ENCODE assay signal across 18 cellular contexts in genomic region chr7:50756180-50756579, GRCh38. TPM values are rescaled to one million over a fixed set of nuclear protein-coding genes. Genes with fewer than 3 reads are reported as not detected.
DNase-seq lines count a peak whose midpoint lies in the region; ATAC-seq and TF ChIP-seq lines count a peak whose summit lies in the region.
"Had no signal": no experiment of that assay in that cellular context is flagged by ENCODE, and none has a peak within 500 bp of the region (broad histone marks: within the 10 kb centered on the region; RNA-seq: fewer than 3 reads in every experiment).

No MANE protein-coding gene starts in this region.

- TF ChIP-seq CTCF in endodermal cell (conservative IDR thresholded peaks at IDR 0.05) (no peak), right lobe of liver (IDR thresholded peaks at IDR 0.05) (no peak)

- H3K27ac Mint-ChIP-seq in endodermal cell = peak overlapping the region; percentile 75
- H3K27ac Mint-ChIP-seq: B cell; CD4-positive, alpha-beta memory T cell; HFFc6 had no signal

- H3K27ac ChIP-seq in endodermal cell (ENCODE audit: low read depth, low read length) (no peak overlapping the region), right lobe of liver (peak overlapping the region in 1 of 3 donors; percentile 65)

- no peaks in the 10 kb centered on the region for H3K9me3 Mint-ChIP-seq in endodermal cell
- H3K9me3 Mint-ChIP-seq: CD4-positive, alpha-beta memory T cell; HFFc6 had no signal

- no peak for TF ChIP-seq POLR2A in right lobe of liver (IDR thresholded peaks at IDR 0.05)

- H3K4me1 ChIP-seq in endodermal cell (ENCODE audit: control insufficient read depth, insufficient read depth, low read length) (peaks cover 2% of the 10 kb centered on the region), right lobe of liver (peaks cover 0 to 51% (median 19%) of the 10 kb centered on the region in 4 donors)
- H3K4me1 ChIP-seq: HAP-1 had no signal

- peak; percentile 17 for ATAC-seq in left lobe of liver
- peak in 3 of 4 donors; percentile 5 to 39 (median 7) for ATAC-seq in right lobe of liver
- ATAC-seq in GM21723 (IDR thresholded peaks at IDR 0.05; ENCODE audit: unreplicated experiment) = no peak

- WGBS in endodermal cell (ENCODE audit: insufficient coverage in 1 of 2, insufficient read length in 1 of 2), 2 experiments = 96 to 100% methylated on average over 2 to 9 of the region's 9 CpGs
- WGBS in right lobe of liver (ENCODE audit: insufficient coverage, low coverage, low lambda C conversion rate, missing lambda C conversion rate) = 45% methylated on average over 4 of the region's 9 CpGs

- DNase-seq in endodermal cell (no peak), left lobe of liver (ENCODE audit: low spot score) (no peak), right lobe of liver (no peak), DMS 273 (lab: John Stamatoyannopoulos, UW; ENCODE audit: unreplicated experiment) (no peak)
- no peak for DNase-seq in activated T-cell treated with anti-CD3 and anti-CD28 coated beads, Interleukin-2, amount 50 U/mL, for 48 hours
- DNase-seq in activated CD4-positive, CD25-positive, alpha-beta regulatory T cell treated with anti-CD3 and anti-CD28 coated beads, Interleukin-2, amount 50 U/mL, for 72 hours = no peak
- DNase-seq: C1 segment of cervical spinal cord; Calu3; CD4-positive, alpha-beta memory T cell; COR-L47; DMS79; GF-D8; GOT3; HFFc6 had no signal

- intact Hi-C loops in right lobe of liver (cut with DNase I) = no loop called here

- H3K4me3 ChIP-seq in endodermal cell (ENCODE audit: low read length) = no peak overlapping the region
- H3K4me3 ChIP-seq in right lobe of liver = no peak overlapping the region
- H3K4me3 ChIP-seq: HAP-1 had no signal

- peaks cover 3% of the 10 kb centered on the region for H3K4me1 Mint-ChIP-seq in endodermal cell
- H3K4me1 Mint-ChIP-seq: B cell had no signal

- peaks cover 18% of the 10 kb centered on the region for H3K36me3 Mint-ChIP-seq in endodermal cell (ENCODE audit: low read depth)
- H3K36me3 Mint-ChIP-seq: CD4-positive, alpha-beta memory T cell had no signal

- H3K27me3 ChIP-seq in endodermal cell (ENCODE audit: control insufficient read depth, insufficient read depth, low read length, poor library complexity, severe bottlenecking) (no peaks in the 10 kb centered on the region), right lobe of liver (no peaks in the 10 kb centered on the region)

- no peaks in the 10 kb centered on the region for H3K9me3 ChIP-seq in endodermal cell (ENCODE audit: control insufficient read depth, low read length)
- H3K9me3 ChIP-seq in right lobe of liver = no peaks in the 10 kb centered on the region
- H3K9me3 ChIP-seq: HAP-1 had no signal

- H3K36me3 ChIP-seq in endodermal cell (ENCODE audit: control insufficient read depth, insufficient read depth, low read length) (peaks cover 85% of the 10 kb centered on the region), right lobe of liver (peaks cover 0 to 2% (median 0%) of the 10 kb centered on the region in 4 donors)
- H3K36me3 ChIP-seq: HAP-1 had no signal

- no peak overlapping the region for H3K9ac ChIP-seq in endodermal cell (ENCODE audit: extremely low read depth, low read length, poor library complexity, severe bottlenecking)

- H3K27me3 Mint-ChIP-seq in endodermal cell (ENCODE audit: insufficient read depth) = no peaks in the 10 kb centered on the region
- H3K27me3 Mint-ChIP-seq: B cell; CD4-positive, alpha-beta memory T cell had no signal

- H3K4me3 Mint-ChIP-seq in endodermal cell = no peak overlapping the region
- H3K4me3 Mint-ChIP-seq: B cell; CD4-positive, alpha-beta memory T cell; HFFc6 had no signal

RNA-seq across cellular contexts. Expression of gene GRB10, which starts 26.5 kb away (rescaled TPM):
- total RNA-seq in endodermal cell = 10 to 100 TPM; 71.9 to 97.5 TPM
- polyA plus RNA-seq in endodermal cell (2013, experiment 1 of 2) = 61.1 TPM
- polyA plus RNA-seq in endodermal cell (2013, experiment 2 of 2) = 56.3 TPM
- 54.9 TPM for total RNA-seq in left lobe of liver
- 10 to 100 TPM; 24.9 to 55.5 (median 40.0) TPM for total RNA-seq in right lobe of liver
- total RNA-seq: B cell, G401 had no signal
